14 cellular contexts compared by ENCODE assay signal in genomic region chr12:109727039-109727723, GRCh38. TPM values are rescaled to one million over a fixed set of nuclear protein-coding genes. Genes with fewer than 3 reads are reported as not detected.
DNase-seq lines count a peak whose midpoint lies in the region; ATAC-seq and TF ChIP-seq lines count a peak whose summit lies in the region.
"Had no signal": no experiment of that assay in that cellular context is flagged by ENCODE, and none has a peak within 500 bp of the region (broad histone marks: within the 10 kb centered on the region; RNA-seq: fewer than 3 reads in every experiment).

No MANE protein-coding gene starts in this region.

- intact Hi-C loops in cardiac septum (cut with DNase I) (loop anchor here (5.0 kb wide), 1 partner anchor 35 kb away; no protein-coding TSS in a partner anchor), Right ventricle myocardium inferior (cut with DNase I) (no loop called here), esophagus muscularis mucosa (cut with DNase I) (no loop called here), mucosa of descending colon (cut with DNase I, micrococcal nuclease) (no loop called here)

- peak overlapping the region; percentile 16 to 68 (median 48) for H3K27ac ChIP-seq in esophagus muscularis mucosa (replicated peaks in 1 of 4)
- H3K27ac ChIP-seq: SK-N-MC, tibial artery had no signal

- H3K27me3 ChIP-seq in esophagus muscularis mucosa, result no peaks in the 10 kb centered on the region

- H3K4me1 ChIP-seq in esophagus muscularis mucosa (peaks cover 24 to 50% (median 44%) of the 10 kb centered on the region in 4 donors), mucosa of descending colon (ENCODE audit: low read depth) (no peaks in the 10 kb centered on the region)

- no peaks in the 10 kb centered on the region for H3K9me3 ChIP-seq in esophagus muscularis mucosa
- H3K9me3 ChIP-seq in mucosa of descending colon, result no peaks in the 10 kb centered on the region
- H3K9me3 ChIP-seq: tibial artery had no signal

- DNase-seq in cardiac septum (ENCODE audit: low spot score), result peak; percentile 69
- no peak for DNase-seq in Right ventricle myocardium inferior (ENCODE audit: missing footprints)
- DNase-seq in esophagus muscularis mucosa (ENCODE audit: extremely low spot score), result no peak
- peak in 2 of 3 donors; percentile 17 to 25 for DNase-seq in mucosa of descending colon
- DNase-seq in Kasumi-1 (lab: John Stamatoyannopoulos, UW), result no peak
- no peak for DNase-seq in SHP77 (lab: John Stamatoyannopoulos, UW)
- DNase-seq in mucosa of gallbladder (ENCODE audit: low spot score), result no peak
- DNase-seq: activated CD4-positive, alpha-beta T cell treated with anti-CD3 and anti-CD28 coated beads for 36 hours; EL; NCI-H524 treated with DMSO at 0.1 percent for 48 hours had no signal

- WGBS in esophagus muscularis mucosa, result 90% methylated on average over 11 of the region's 18 CpGs

- no peak for TF ChIP-seq EP300 in esophagus muscularis mucosa (IDR thresholded peaks at IDR 0.05)

- no peak for TF ChIP-seq POLR2A in esophagus muscularis mucosa (IDR thresholded peaks at IDR 0.05; ENCODE audit: low read depth)

- H3K4me3 ChIP-seq in esophagus muscularis mucosa (no peak overlapping the region), mucosa of descending colon (no peak overlapping the region)
- H3K4me3 ChIP-seq: SK-N-MC, tibial artery had no signal

- H3K36me3 ChIP-seq in esophagus muscularis mucosa (no peaks in the 10 kb centered on the region), mucosa of descending colon (ENCODE audit: low read depth) (no peaks in the 10 kb centered on the region)
- H3K36me3 ChIP-seq: tibial artery had no signal

- TF ChIP-seq CTCF in esophagus muscularis mucosa (IDR thresholded peaks at IDR 0.05), result no peak
- no peak for TF ChIP-seq CTCF in mucosa of descending colon (IDR thresholded peaks at IDR 0.05)

- ATAC-seq in Right ventricle myocardium inferior, result no peak
- no peak for ATAC-seq in mucosa of descending colon
- no peak for ATAC-seq in activated CD4-positive, CD25-positive, alpha-beta regulatory T cell treated with anti-CD3 and anti-CD28 coated beads, Interleukin-2, amount 50 U/mL, for 24 hours
- ATAC-seq: activated CD4-positive, alpha-beta T cell treated with anti-CD3 and anti-CD28 coated beads for 36 hours; left lobe of liver had no signal

RNA-seq across cellular contexts. Expression of gene FAM222A, which starts 13.6 kb away (rescaled TPM):
- total RNA-seq in cardiac septum (7.8 TPM), Right ventricle myocardium inferior (27.4 TPM), esophagus muscularis mucosa (1 to 10 TPM in 3 of 4 donors, under 1 TPM in 1; 0.42 to 3.8 (median 3.2) TPM), mucosa of descending colon (1 to 10 TPM; 1.7 to 4.4 (median 3.5) TPM), mucosa of gallbladder (11.0 TPM)

Comparison
In these comparisons a context has a peak if more than half of its experiments do, and no peak if none do; other contexts are left out.
1. DNase-seq: peak in cardiac septum (single experiment) and mucosa of descending colon (2 of 3); none in Right ventricle myocardium inferior (single experiment), esophagus muscularis mucosa (single experiment), Kasumi-1 (0 of 2), SHP77 (0 of 2) and mucosa of gallbladder (single experiment).